ENCODE assay signal across 18 cellular contexts in genomic region chr12:70556179-70556869, GRCh38.
"Had no signal": no experiment of that assay in that cellular context is flagged by ENCODE, and none has a peak within 500 bp of the region (broad histone marks: within the 10 kb centered on the region; RNA-seq: fewer than 3 reads in every experiment).

No MANE protein-coding gene starts in this region.

- H3K36me3 ChIP-seq: ascending aorta, gastroesophageal sphincter, neutrophil, pancreas, right lobe of liver, SJCRH30, thyroid gland had no signal

- H3K4me1 ChIP-seq: ascending aorta, gastroesophageal sphincter, pancreas, right lobe of liver, SJCRH30, thyroid gland had no signal

- H3K4me3 ChIP-seq: ascending aorta, gastroesophageal sphincter, heart left ventricle, pancreas, right lobe of liver, SJCRH30, thyroid gland had no signal

- H3K27me3 Mint-ChIP-seq: stimulated activated memory B cell treated with anti-CD40 and anti-IgM and Interleukin-4, amounts not matched to agents 10 μg/mL and 1 μg/mL and 100 μg/mL, for 72 hours had no signal

- DNase-seq: activated CD4-positive, alpha-beta T cell treated with anti-CD3 and anti-CD28 coated beads, Interleukin-2, amount 50 U/mL, for 4 hours; activated CD4-positive, CD25-positive, alpha-beta regulatory T cell treated with anti-CD3 and anti-CD28 coated beads, Interleukin-2, amount 50 U/mL, for 72 hours; activated effector memory CD4-positive, alpha-beta T cell treated with anti-CD3 and anti-CD28 coated beads, Interleukin-2, amount 50 U/mL, for 16 hours; activated naive CD4-positive, alpha-beta T cell treated with anti-CD3 and anti-CD28 coated beads, Interleukin-2, amount 50 U/mL, for 16 hours; activated T-cell treated with anti-CD3 and anti-CD28 coated beads, Interleukin-2, amount 50 U/mL, for 72 hours; heart left ventricle; kidney glomerular epithelial cell; natural killer cell; pancreas; right lobe of liver; SJCRH30; stimulated activated CD4-positive, alpha-beta T cell treated with anti-CD3 and anti-CD28 coated beads, Interleukin-4, amount 100 ng/mL, for 4 hours; thyroid gland had no signal

- H3K27me3 ChIP-seq: ascending aorta, gastroesophageal sphincter, heart left ventricle, pancreas, right lobe of liver, SJCRH30, thyroid gland had no signal

- H3K36me3 Mint-ChIP-seq: natural killer cell; stimulated activated memory B cell treated with anti-CD40 and anti-IgM and Interleukin-4, amounts not matched to agents 10 μg/mL and 1 μg/mL and 100 μg/mL, for 72 hours had no signal

- H3K9me3 Mint-ChIP-seq: activated T-cell treated with anti-CD3 and anti-CD28 coated beads, Interleukin-2, amount 50 U/mL, for 72 hours; natural killer cell; stimulated activated memory B cell treated with anti-CD40 and anti-IgM and Interleukin-4, amounts not matched to agents 10 μg/mL and 1 μg/mL and 100 μg/mL, for 72 hours; T-helper 1 cell treated with Interleukin-12 subunit alpha and Interleukin-12 subunit beta and Interleukin-4 antibody, amounts not matched to agents 30 μg/mL and 1 μg/mL, for 36 hours had no signal

- H3K27ac Mint-ChIP-seq: activated T-cell treated with anti-CD3 and anti-CD28 coated beads, Interleukin-2, amount 50 U/mL, for 72 hours; natural killer cell; stimulated activated memory B cell treated with anti-CD40 and anti-IgM and Interleukin-4, amounts not matched to agents 10 μg/mL and 1 μg/mL and 100 μg/mL, for 72 hours; T-helper 1 cell treated with Interleukin-12 subunit alpha and Interleukin-12 subunit beta and Interleukin-4 antibody, amounts not matched to agents 30 μg/mL and 1 μg/mL, for 36 hours had no signal

- H3K27ac ChIP-seq: ascending aorta, gastroesophageal sphincter, heart left ventricle, neutrophil, pancreas, right lobe of liver, SJCRH30, thyroid gland had no signal

- H3K9me3 ChIP-seq: ascending aorta, gastroesophageal sphincter, heart left ventricle, neutrophil, pancreas, right lobe of liver, SJCRH30, thyroid gland had no signal

- ATAC-seq: activated T-cell treated with anti-CD3 and anti-CD28 coated beads, Interleukin-2, amount 50 U/mL, for 72 hours; gastroesophageal sphincter; heart left ventricle; natural killer cell; pancreas; right lobe of liver; stimulated activated memory B cell treated with anti-CD40 and anti-IgM and Interleukin-4, amounts not matched to agents 10 μg/mL and 1 μg/mL and 100 μg/mL, for 72 hours had no signal

- H3K4me1 Mint-ChIP-seq: natural killer cell; stimulated activated memory B cell treated with anti-CD40 and anti-IgM and Interleukin-4, amounts not matched to agents 10 μg/mL and 1 μg/mL and 100 μg/mL, for 72 hours had no signal

- H3K4me3 Mint-ChIP-seq: activated T-cell treated with anti-CD3 and anti-CD28 coated beads, Interleukin-2, amount 50 U/mL, for 72 hours; natural killer cell; stimulated activated memory B cell treated with anti-CD40 and anti-IgM and Interleukin-4, amounts not matched to agents 10 μg/mL and 1 μg/mL and 100 μg/mL, for 72 hours; T-helper 1 cell treated with Interleukin-12 subunit alpha and Interleukin-12 subunit beta and Interleukin-4 antibody, amounts not matched to agents 30 μg/mL and 1 μg/mL, for 36 hours had no signal
